Comparison of ENCODE assay signal across 13 cellular contexts in genomic region chr6:135382182-135382628, GRCh38.
DNase-seq lines count a peak whose midpoint lies in the region; ATAC-seq and TF ChIP-seq lines count a peak whose summit lies in the region.
"Had no signal": no experiment of that assay in that cellular context is flagged by ENCODE, and none has a peak within 500 bp of the region (broad histone marks: within the 10 kb centered on the region; RNA-seq: fewer than 3 reads in every experiment).

No MANE protein-coding gene starts in this region.

- intact Hi-C loops in esophagus squamous epithelium (cut with DNase I): no loop called here
- intact Hi-C loops in Right ventricle myocardium superior (cut with DNase I): no loop called here
- intact Hi-C loops in mammary epithelial cell (cut with micrococcal nuclease): no loop called here

- H3K9ac ChIP-seq in mammary epithelial cell (ENCODE audit: insufficient read depth, low read length): no peak overlapping the region

- TF ChIP-seq CTCF in esophagus squamous epithelium (IDR thresholded peaks at IDR 0.05) (no peak), mammary epithelial cell (conservative IDR thresholded peaks at IDR 0.05 in 1 of 2, IDR thresholded peaks at IDR 0.05 in 1 of 2; ENCODE audit: extremely low read depth in 1 of 2, insufficient read depth in 1 of 2, low read depth in 1 of 2, low read length in 2 of 2) (no peak)

- no peak overlapping the region for H2AFZ ChIP-seq in mammary epithelial cell (ENCODE audit: low read depth, low read length)

- no peaks in the 10 kb centered on the region for H4K20me1 ChIP-seq in mammary epithelial cell (ENCODE audit: insufficient read depth, low read length)

- no TSS peak for BruUV-seq in mammary epithelial cell (replicated peaks; lab: Mats Ljungman, UMichigan)

- no peak overlapping the region for H3K4me2 ChIP-seq in mammary epithelial cell (ENCODE audit: insufficient read depth, low read depth, low read length)

- WGBS in esophagus squamous epithelium, 2 donors: 41% methylated on average over 2 of the region's 2 CpGs
- WGBS in mammary epithelial cell (ENCODE audit: low coverage, missing lambda C conversion rate): 50% methylated on average over 2 of the region's 2 CpGs

- DNase-seq in EH (ENCODE audit: low read depth) (peak; percentile 13), esophagus squamous epithelium (lab: John Stamatoyannopoulos, UW) (no peak), Right ventricle myocardium superior (no peak), mammary epithelial cell (no peak)
- no peak for DNase-seq in effector CD4-positive, alpha-beta T cell
- DNase-seq: GDM1; NCI-H1417 treated with DMSO at 0.1 percent for 48 hours; stimulated activated naive B cell treated with anti-CD40 and anti-IgM and Interleukin-4, amounts not matched to agents 10 μg/mL and 1 μg/mL and 100 μg/mL, for 72 hours; T-helper 17 cell had no signal

- H3K79me2 ChIP-seq in mammary epithelial cell (ENCODE audit: insufficient read depth, low read length): no peaks in the 10 kb centered on the region

- H3K36me3 ChIP-seq in esophagus squamous epithelium (no peaks in the 10 kb centered on the region), mammary epithelial cell (ENCODE audit: insufficient read depth, low read length) (no peaks in the 10 kb centered on the region)
- H3K36me3 ChIP-seq: cardiac muscle cell had no signal

- H3K4me3 ChIP-seq in esophagus squamous epithelium: no peak overlapping the region
- H3K4me3 ChIP-seq in mammary epithelial cell (replicated peaks in 1 of 3; ENCODE audit: insufficient read depth in 1 of 3, low read depth in 2 of 3, low read length in 3 of 3): no peak overlapping the region
- H3K4me3 ChIP-seq: cardiac muscle cell had no signal

- ATAC-seq in GM18873 (IDR thresholded peaks at IDR 0.05; ENCODE audit: low FRiP score, unreplicated experiment) (peak; percentile 82), GM21723 (IDR thresholded peaks at IDR 0.05; ENCODE audit: unreplicated experiment) (peak; percentile 87), HG03139 (IDR thresholded peaks at IDR 0.05; ENCODE audit: unreplicated experiment) (peak; percentile 74), Right ventricle myocardium superior (ENCODE audit: poor library complexity) (no peak)
- ATAC-seq: T-helper 17 cell had no signal

- H3K9me3 ChIP-seq in esophagus squamous epithelium (no peaks in the 10 kb centered on the region), mammary epithelial cell (replicated peaks; ENCODE audit: insufficient read depth, low read length) (no peaks in the 10 kb centered on the region)

- H3K27ac ChIP-seq in esophagus squamous epithelium: no peak overlapping the region
- H3K27ac ChIP-seq in mammary epithelial cell (ENCODE audit: insufficient read depth, low read depth, low read length): no peak overlapping the region
- H3K27ac ChIP-seq: cardiac muscle cell had no signal

- H3K27me3 ChIP-seq in esophagus squamous epithelium (no peaks in the 10 kb centered on the region), mammary epithelial cell (ENCODE audit: insufficient read depth, low read length) (no peaks in the 10 kb centered on the region)
- H3K27me3 ChIP-seq: cardiac muscle cell had no signal

- in situ Hi-C loops in mammary epithelial cell (cut with MboI; ENCODE audit: low sequenced_read_pairs in 2 of 2): no loop called here

- CTCF ChIA-PET in mammary epithelial cell (lab: Charles Lee; ENCODE audit: low non-redundant PET): no interaction called here

- H3K4me1 ChIP-seq in esophagus squamous epithelium: no peaks in the 10 kb centered on the region
- no peaks in the 10 kb centered on the region for H3K4me1 ChIP-seq in mammary epithelial cell (ENCODE audit: insufficient read depth, low read length)

- TF ChIP-seq POLR2A in esophagus squamous epithelium (IDR thresholded peaks at IDR 0.05): no peak

- dilution Hi-C loops in mammary epithelial cell (cut with HindIII; ENCODE audit: low sequenced_read_pairs): no loop called here
